Comparison of ENCODE assay signal across 15 cellular contexts in genomic region chr11:32432565-32433248, GRCh38. TPM values are rescaled to one million over a fixed set of nuclear protein-coding genes. Genes with fewer than 3 reads are reported as not detected.
DNase-seq lines count a peak whose midpoint lies in the region; ATAC-seq and TF ChIP-seq lines count a peak whose summit lies in the region.
"Had no signal": no experiment of that assay in that cellular context is flagged by ENCODE, and none has a peak within 500 bp of the region (broad histone marks: within the 10 kb centered on the region; RNA-seq: fewer than 3 reads in every experiment).

No MANE protein-coding gene starts in this region.

- intact Hi-C loops in left ventricle myocardium inferior (cut with micrococcal nuclease) = no loop called here
- intact Hi-C loops in cardiac septum (cut with DNase I) = no loop called here
- intact Hi-C loops in uterus (cut with DNase I; ENCODE audit: low total_unique reads) = loop anchor here (10.0 kb wide), 2 partner anchors 48 to 118 kb away; no protein-coding TSS in a partner anchor

- no peaks in the 10 kb centered on the region for H3K36me3 Mint-ChIP-seq in activated T-cell treated with anti-CD3 and anti-CD28 coated beads, Interleukin-2, amount 50 U/mL, for 4 hours (ENCODE audit: insufficient read depth)

- H3K9me3 Mint-ChIP-seq in activated T-cell treated with anti-CD3 and anti-CD28 coated beads, Interleukin-2, amount 50 U/mL, for 4 hours = no peaks in the 10 kb centered on the region
- H3K9me3 Mint-ChIP-seq: T-helper 1 cell treated with Interleukin-12 subunit alpha and Interleukin-12 subunit beta and Interleukin-4 antibody, amounts not matched to agents 30 μg/mL and 1 μg/mL, for 36 hours had no signal

- no peaks in the 10 kb centered on the region for H3K79me2 ChIP-seq in neural cell (replicated peaks; ENCODE audit: insufficient read depth, low read length)

- no peaks in the 10 kb centered on the region for H4K20me1 ChIP-seq in neural cell (ENCODE audit: insufficient read depth)

- no peak for ATAC-seq in HG03432 (IDR thresholded peaks at IDR 0.05; ENCODE audit: unreplicated experiment)
- ATAC-seq in activated T-cell treated with anti-CD3 and anti-CD28 coated beads, Interleukin-2, amount 50 U/mL, for 4 hours = no peak

- H3K4me1 Mint-ChIP-seq in activated T-cell treated with anti-CD3 and anti-CD28 coated beads, Interleukin-2, amount 50 U/mL, for 4 hours (ENCODE audit: low read depth) = peaks cover 30% of the 10 kb centered on the region

- H3K4me1 ChIP-seq in left ventricle myocardium inferior = peaks cover 66% of the 10 kb centered on the region
- H3K4me1 ChIP-seq in uterus = peaks cover 0 to 4% of the 10 kb centered on the region in 2 donors

- H3K36me3 ChIP-seq in left ventricle myocardium inferior (no peaks in the 10 kb centered on the region), neural cell (ENCODE audit: insufficient read depth, low read length) (no peaks in the 10 kb centered on the region), uterus (no peaks in the 10 kb centered on the region)
- H3K36me3 ChIP-seq: transverse colon had no signal

- H3K4me3 ChIP-seq in left ventricle myocardium inferior = peak overlapping the region; percentile 72
- H3K4me3 ChIP-seq in coronary artery = peak overlapping the region; percentile 69
- no peak overlapping the region for H3K4me3 ChIP-seq in neural cell (ENCODE audit: low read length)
- peak overlapping the region; percentile 72 to 86 for H3K4me3 ChIP-seq in uterus

- no peak overlapping the region for H3K4me2 ChIP-seq in neural cell (ENCODE audit: low read length)

- TF ChIP-seq POLR2A in uterus (IDR thresholded peaks at IDR 0.05) = no peak

- TF ChIP-seq CTCF in left ventricle myocardium inferior (IDR thresholded peaks at IDR 0.05; ENCODE audit: borderline replicate concordance) (no peak), coronary artery (IDR thresholded peaks at IDR 0.05) (no peak), neural cell (IDR thresholded peaks at IDR 0.05; ENCODE audit: poor library complexity, severe bottlenecking) (no peak), uterus (IDR thresholded peaks at IDR 0.05) (no peak)

- no peak for TF ChIP-seq RAD21 in neural cell (conservative IDR thresholded peaks at IDR 0.05)

- no peaks in the 10 kb centered on the region for H3F3A ChIP-seq in neural cell (ENCODE audit: insufficient read depth, low read length, poor library complexity, severe bottlenecking)

- no peak overlapping the region for H3K9ac ChIP-seq in neural cell (ENCODE audit: low read length)

- no peak overlapping the region for H3K4me3 Mint-ChIP-seq in activated T-cell treated with anti-CD3 and anti-CD28 coated beads, Interleukin-2, amount 50 U/mL, for 4 hours
- H3K4me3 Mint-ChIP-seq: T-helper 1 cell treated with Interleukin-12 subunit alpha and Interleukin-12 subunit beta and Interleukin-4 antibody, amounts not matched to agents 30 μg/mL and 1 μg/mL, for 36 hours had no signal

- peak overlapping the region; percentile 92 for H3K27ac ChIP-seq in left ventricle myocardium inferior (replicated peaks)
- no peak overlapping the region for H3K27ac ChIP-seq in coronary artery
- H3K27ac ChIP-seq in neural cell (ENCODE audit: low read length) = no peak overlapping the region
- peak overlapping the region; percentile 98 to 99 for H3K27ac ChIP-seq in uterus
- H3K27ac ChIP-seq: dorsolateral prefrontal cortex, transverse colon had no signal

- no peak overlapping the region for H2AFZ ChIP-seq in neural cell (ENCODE audit: low read depth, low read length)

- TF ChIP-seq EP300 in neural cell (conservative IDR thresholded peaks at IDR 0.05; ENCODE audit: poor library complexity, severe bottlenecking) = no peak

- DNase-seq in left ventricle myocardium inferior (no peak), cardiac septum (ENCODE audit: low spot score) (no peak), coronary artery (ENCODE audit: low spot score) (no peak), uterus (no peak), COR-L47 (lab: John Stamatoyannopoulos, UW) (no peak)
- no peak for DNase-seq in activated T-cell treated with anti-CD3 and anti-CD28 coated beads, Interleukin-2, amount 50 U/mL, for 4 hours
- DNase-seq: activated CD8-positive, alpha-beta memory T cell treated with anti-CD3 and anti-CD28 coated beads for 24 hours; AML-193; dorsolateral prefrontal cortex; transverse colon had no signal

- peaks cover 83% of the 10 kb centered on the region for H3K27me3 Mint-ChIP-seq in activated T-cell treated with anti-CD3 and anti-CD28 coated beads, Interleukin-2, amount 50 U/mL, for 4 hours (ENCODE audit: low read depth)

- no peaks in the 10 kb centered on the region for H3K9me2 ChIP-seq in neural cell (ENCODE audit: insufficient read depth, low read length)

- H3K9me3 ChIP-seq in left ventricle myocardium inferior (replicated peaks) (no peaks in the 10 kb centered on the region), neural cell (ENCODE audit: low read length) (peaks cover 15% of the 10 kb centered on the region), uterus (no peaks in the 10 kb centered on the region)
- H3K9me3 ChIP-seq: transverse colon had no signal

- H3K27me3 ChIP-seq in left ventricle myocardium inferior (ENCODE audit: low read depth) (peaks cover 100% of the 10 kb centered on the region), neural cell (ENCODE audit: insufficient read depth, low read depth, low read length) (peaks cover 99% of the 10 kb centered on the region), uterus (no peaks in the 10 kb centered on the region)

TF ChIP-seq in neural cell, 6 proteins besides CTCF, POLR2A, EP300 and RAD21:
- TF ChIP-seq EZH2 (IDR thresholded peaks at IDR 0.05; ENCODE audit: borderline replicate concordance, insufficient read depth, low read length, poor library complexity, severe bottlenecking) (peak; percentile 38), POLR2AphosphoS5 (IDR thresholded peaks at IDR 0.05) (no peak)

RNA-seq across cellular contexts. Expression of gene WT1, which starts 2.6 kb away (rescaled TPM):
- total RNA-seq in left ventricle myocardium inferior = 2.0 TPM
- total RNA-seq in cardiac septum = 2.3 TPM
- not detected in 2 replicates for polyA plus RNA-seq in neural cell
- polyA minus RNA-seq in neural cell = not detected in 2 replicates
- 100 to 1,000 TPM in 1 of 4 donors, 10 to 100 TPM in 3; 51.2 to 125 (median 53.6) TPM for total RNA-seq in uterus
- under 1 TPM in 2 of 3 donors, not detected in 1; 0.18 to 0.30 TPM for total RNA-seq in activated T-cell treated with anti-CD3 and anti-CD28 coated beads, Interleukin-2, amount 50 U/mL, for 4 hours
- total RNA-seq: G401, lung microvascular endothelial cell had no signal

Comparison
In these comparisons a context has a peak if more than half of its experiments do, and no peak if none do; other contexts are left out.
1. H3K27ac ChIP-seq: peak in left ventricle myocardium inferior (single experiment) and uterus (2 of 2); none in coronary artery (0 of 2) and neural cell (single experiment).
2. RNA of gene WT1, which starts 2.6 kb away (total RNA-seq): 51.2 to 125 TPM in uterus; 2.3 TPM in cardiac septum (single experiment), 2.0 TPM in left ventricle myocardium inferior (single experiment) and 0.18 to 0.30 TPM in activated T-cell treated with anti-CD3 and anti-CD28 coated beads, Interleukin-2, amount 50 U/mL, for 4 hours; every median in the first group is over 10 times any median in the second.